In genomic region chr16:87528690-87529579, GRCh38 we compare ENCODE assay signal across 1 cellular context.
TF ChIP-seq lines count a peak whose summit lies in the region.

No MANE protein-coding gene starts in this region.

TF ChIP-seq in HepG2, 621 proteins besides CTCF, POLR2A, EP300 and RAD21 (continued from another document and continues in another):
- TF ChIP-seq ZNF343 (CRISPR knock-in tag; IDR thresholded peaks at IDR 0.05) (peak; percentile 21; the same call in 1 of the 2 replicates), ZSCAN22 (CRISPR knock-in tag; IDR thresholded peaks at IDR 0.05) (no peak; the same call in 1 of the 2 replicates), PRDM15 (CRISPR knock-in tag; IDR thresholded peaks at IDR 0.05) (peak; percentile 64; the same call in 1 of the 2 replicates), ZNF550 (CRISPR knock-in tag; IDR thresholded peaks at IDR 0.05; ENCODE audit: borderline replicate concordance) (no peak), MAF1 (CRISPR knock-in tag; IDR thresholded peaks at IDR 0.05; ENCODE audit: borderline replicate concordance) (no peak; the same call in 1 of the 2 replicates), NPAS2 (CRISPR knock-in tag; IDR thresholded peaks at IDR 0.05; ENCODE audit: borderline replicate concordance) (no peak), ARID4A (CRISPR knock-in tag; IDR thresholded peaks at IDR 0.05; ENCODE audit: borderline replicate concordance) (peak; percentile 51; the same call in 1 of the 2 replicates), GATAD1 (CRISPR knock-in tag; IDR thresholded peaks at IDR 0.05) (peak; percentile 66), MATR3 (CRISPR knock-in tag; IDR thresholded peaks at IDR 0.05) (no peak), ZBTB43 (CRISPR knock-in tag; conservative IDR thresholded peaks at IDR 0.05) (peak; percentile 89), ZNF446 (CRISPR knock-in tag; IDR thresholded peaks at IDR 0.05) (no peak), ZFP82 (CRISPR knock-in tag; IDR thresholded peaks at IDR 0.05; ENCODE audit: borderline replicate concordance) (no peak), ARNTL (CRISPR knock-in tag; IDR thresholded peaks at IDR 0.05) (peak; percentile 91), SOX5 (CRISPR knock-in tag; IDR thresholded peaks at IDR 0.05; ENCODE audit: borderline replicate concordance) (peak; percentile 89), E2F2 (CRISPR knock-in tag; IDR thresholded peaks at IDR 0.05; ENCODE audit: borderline replicate concordance) (peak; percentile 41; the same call in 1 of the 2 replicates), ARNT2 (CRISPR knock-in tag; IDR thresholded peaks at IDR 0.05; ENCODE audit: low read depth) (no peak; the same call in 1 of the 2 replicates), ZNF232 (CRISPR knock-in tag; IDR thresholded peaks at IDR 0.05; ENCODE audit: borderline replicate concordance) (peak; percentile 82; the same call in 1 of the 2 replicates), ZNF552 (CRISPR knock-in tag; IDR thresholded peaks at IDR 0.05; ENCODE audit: borderline replicate concordance) (no peak), CHCHD3 (CRISPR knock-in tag; IDR thresholded peaks at IDR 0.05) (no peak), SPEN (CRISPR knock-in tag; IDR thresholded peaks at IDR 0.05; ENCODE audit: low read depth) (peak; percentile 64; the same call in 1 of the 2 replicates), ZBTB49 (CRISPR knock-in tag; IDR thresholded peaks at IDR 0.05; ENCODE audit: borderline replicate concordance) (no peak), MAFG (CRISPR knock-in tag; IDR thresholded peaks at IDR 0.05) (no peak), GTF2F1 (IDR thresholded peaks at IDR 0.05; ENCODE audit: low read length) (no peak), ZNF564 (CRISPR knock-in tag; IDR thresholded peaks at IDR 0.05) (no peak), ELF3 (CRISPR knock-in tag; IDR thresholded peaks at IDR 0.05) (peak; percentile 72), ZNF207 (IDR thresholded peaks at IDR 0.05; ENCODE audit: borderline replicate concordance) (no peak), PBX2 (CRISPR knock-in tag; IDR thresholded peaks at IDR 0.05) (no peak), ZNF607 (CRISPR knock-in tag; IDR thresholded peaks at IDR 0.05; ENCODE audit: borderline replicate concordance) (peak; percentile 12; the same call in 1 of the 2 replicates), HMGXB3 (CRISPR knock-in tag; IDR thresholded peaks at IDR 0.05; ENCODE audit: borderline replicate concordance) (peak; percentile 55; the same call in 1 of the 2 replicates), ZFP37 (CRISPR knock-in tag; IDR thresholded peaks at IDR 0.05; ENCODE audit: borderline replicate concordance) (peak; percentile 85; the same call in 1 of the 2 replicates), ZNF83 (CRISPR knock-in tag; IDR thresholded peaks at IDR 0.05; ENCODE audit: borderline replicate concordance) (peak; percentile 58), ZNF496 (CRISPR knock-in tag; IDR thresholded peaks at IDR 0.05; ENCODE audit: insufficient replicate concordance) (no peak), HMG20B (CRISPR knock-in tag; conservative IDR thresholded peaks at IDR 0.05) (peak; percentile 81; the same call in 1 of the 2 replicates), ZNF326 (CRISPR knock-in tag; IDR thresholded peaks at IDR 0.05; ENCODE audit: borderline replicate concordance) (no peak), ZSCAN30 (CRISPR knock-in tag; IDR thresholded peaks at IDR 0.05) (no peak), SRSF9 (IDR thresholded peaks at IDR 0.05; ENCODE audit: borderline replicate concordance, insufficient read depth, low read depth, low read length, poor library complexity, severe bottlenecking) (no peak), ZBTB2 (CRISPR knock-in tag; IDR thresholded peaks at IDR 0.05; ENCODE audit: low read depth) (0 out of 2 replicates have a peak, but pooled peaks have one; percentile 37), MEIS2 (CRISPR knock-in tag; IDR thresholded peaks at IDR 0.05) (peak; percentile 75; the same call in 1 of the 2 replicates), SP140L (CRISPR knock-in tag; IDR thresholded peaks at IDR 0.05; ENCODE audit: borderline replicate concordance) (peak; percentile 72; the same call in 1 of the 2 replicates)
